In genomic region chr12:56862264-56862663, GRCh38 we compare ENCODE assay signal across 7 cellular contexts.
"Had no signal": no experiment of that assay in that cellular context is flagged by ENCODE, and none has a peak within 500 bp of the region (broad histone marks: within the 10 kb centered on the region; RNA-seq: fewer than 3 reads in every experiment).

No MANE protein-coding gene starts in this region.

- FAIRE-seq: HTR-8/SVneo, K562 had no signal

- H3K4me2 ChIP-seq: KMS-11 had no signal

- DNase-seq: IMR-90, KBM-7, KG1 had no signal

- H3K27ac ChIP-seq: HL-60, KMS-11 had no signal

- H3K9ac ChIP-seq: KMS-11 had no signal

- H3K4me3 ChIP-seq: K562 had no signal

- ATAC-seq: K562 had no signal
